ENCODE assay signal across 13 cellular contexts in the genomic region with DNA sequence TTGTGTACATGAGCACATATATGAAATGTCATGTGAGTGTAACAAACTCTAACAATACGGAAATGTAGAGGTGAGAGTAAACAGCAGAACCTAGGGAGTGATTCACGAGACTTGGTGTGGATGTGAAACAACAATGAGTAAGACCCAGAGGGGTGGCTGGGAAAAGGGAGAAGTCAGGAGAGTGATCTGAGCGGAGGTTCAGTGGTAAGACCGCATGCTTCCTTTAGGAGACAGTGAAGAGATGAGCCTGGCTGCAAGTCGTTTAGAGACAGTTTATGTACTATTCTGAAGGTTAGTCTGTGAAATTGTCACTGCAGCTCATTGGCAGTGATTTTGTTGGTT.
DNase-seq lines count a peak whose midpoint lies in the region; ATAC-seq and TF ChIP-seq lines count a peak whose summit lies in the region.
"Had no signal": no experiment of that assay in that cellular context is flagged by ENCODE, and none has a peak within 500 bp of the region (broad histone marks: within the 10 kb centered on the region; RNA-seq: fewer than 3 reads in every experiment).

No MANE protein-coding gene starts in this region.

- ATAC-seq in GM21723 (IDR thresholded peaks at IDR 0.05; ENCODE audit: unreplicated experiment) = peak; percentile 42
- peak; percentile 16 for ATAC-seq in HG03520 (IDR thresholded peaks at IDR 0.05; ENCODE audit: unreplicated experiment)
- no peak for ATAC-seq in natural killer cell
- ATAC-seq in HG02938 (IDR thresholded peaks at IDR 0.05; ENCODE audit: unreplicated experiment) = no peak

- DNase-seq in GDM1 (lab: John Stamatoyannopoulos, UW) = peak; percentile 57
- peak; percentile 54 for DNase-seq in fibroblast of mammary gland (ENCODE audit: low read depth)
- DNase-seq in hippocampal formation (lab: John Stamatoyannopoulos, UW) = no peak
- DNase-seq in natural killer cell = no peak
- DNase-seq in neuronal stem cell (ENCODE audit: low spot score) = no peak
- DNase-seq: activated CD4-positive, alpha-beta T cell treated with anti-CD3 and anti-CD28 coated beads for 48 hours; AML-193; HFFc6 had no signal

- H3K4me1 Mint-ChIP-seq in natural killer cell = no peaks in the 10 kb centered on the region

- H3K9ac ChIP-seq in neuronal stem cell (ENCODE audit: low read depth, low read length, poor library complexity) = no peak overlapping the region
- H3K9ac ChIP-seq: parathyroid adenoma had no signal

- peaks cover 7 to 13% of the 10 kb centered on the region in 2 donors for H3K27me3 Mint-ChIP-seq in natural killer cell (ENCODE audit: low read depth in 2 of 2)

- no peaks in the 10 kb centered on the region for H3K9me3 ChIP-seq in neuronal stem cell (replicated peaks in 1 of 2; ENCODE audit: control insufficient read depth in 2 of 2, insufficient read depth in 1 of 2, low read depth in 1 of 2, low read length in 2 of 2)

- peaks cover 2 to 85% of the 10 kb centered on the region in 2 donors for H3K36me3 ChIP-seq in neuronal stem cell (replicated peaks in 1 of 2; ENCODE audit: control insufficient read depth in 2 of 2, insufficient read depth in 2 of 2, low read length in 2 of 2)

- no peak overlapping the region for H3K4me2 ChIP-seq in neuronal stem cell (ENCODE audit: insufficient read depth, low read length, poor library complexity, severe bottlenecking)

- H3K9me3 Mint-ChIP-seq in natural killer cell = no peaks in the 10 kb centered on the region
- H3K9me3 Mint-ChIP-seq: HFFc6 had no signal

- no peak overlapping the region for H2BK15ac ChIP-seq in neuronal stem cell (ENCODE audit: low read length)

- H3K4me3 ChIP-seq in fibroblast of mammary gland (ENCODE audit: control insufficient read depth, low read depth, low read length) (no peak overlapping the region), neuronal stem cell (ENCODE audit: low read length in 2 of 2) (no peak overlapping the region)

- no peak overlapping the region for H3K14ac ChIP-seq in neuronal stem cell (ENCODE audit: low read length)

- no peaks in the 10 kb centered on the region for H3K36me3 Mint-ChIP-seq in natural killer cell

- H3K27me3 ChIP-seq in neuronal stem cell (ENCODE audit: control insufficient read depth in 3 of 3, insufficient read depth in 3 of 3, low read depth in 1 of 3, low read length in 3 of 3) = no peaks in the 10 kb centered on the region

- H2AFZ ChIP-seq in neuronal stem cell (ENCODE audit: low read length) = no peak overlapping the region
- H2AFZ ChIP-seq: parathyroid adenoma had no signal

- no peaks in the 10 kb centered on the region for H3K4me1 ChIP-seq in neuronal stem cell (ENCODE audit: control insufficient read depth in 2 of 2, insufficient read depth in 1 of 2, low read depth in 1 of 2, low read length in 2 of 2)

- no peak overlapping the region for H2BK12ac ChIP-seq in neuronal stem cell (ENCODE audit: low read length)

- H2BK5ac ChIP-seq in neuronal stem cell (ENCODE audit: low read length) = no peak overlapping the region

- no peak overlapping the region for H2BK120ac ChIP-seq in neuronal stem cell (ENCODE audit: low read depth, low read length)

- H3K27ac Mint-ChIP-seq in natural killer cell = no peak overlapping the region
- H3K27ac Mint-ChIP-seq: HFFc6 had no signal

- no peak overlapping the region for H3K27ac ChIP-seq in neuronal stem cell (replicated peaks; ENCODE audit: low read length)
- H3K27ac ChIP-seq: epithelial cell of prostate, parathyroid adenoma had no signal

- no peak overlapping the region for H3K4ac ChIP-seq in neuronal stem cell (ENCODE audit: low read length)

- no peak overlapping the region for H3K4me3 Mint-ChIP-seq in natural killer cell
- H3K4me3 Mint-ChIP-seq: HFFc6 had no signal

- H3K79me1 ChIP-seq in neuronal stem cell (ENCODE audit: low read depth, low read length) = no peaks in the 10 kb centered on the region

- no CpG with 5 or more reads among the region's 5 CpGs for WGBS in neuronal stem cell (ENCODE audit: extremely low coverage in 2 of 2, insufficient read length in 2 of 2, insufficient replicate concordance in 1 of 2), 2 donors

- H4K91ac ChIP-seq in neuronal stem cell (ENCODE audit: low read depth, low read length, poor library complexity) = no peak overlapping the region

- intact Hi-C loops in natural killer cell (cut with micrococcal nuclease) = no loop called here

- no peak overlapping the region for H3K18ac ChIP-seq in neuronal stem cell (ENCODE audit: low read length)

- H2AK5ac ChIP-seq in neuronal stem cell (ENCODE audit: low read depth, low read length) = no peak overlapping the region

- H3K23ac ChIP-seq in neuronal stem cell (ENCODE audit: low read depth, low read length, poor library complexity) = no peak overlapping the region

- TF ChIP-seq CTCF in fibroblast of mammary gland (conservative IDR thresholded peaks at IDR 0.05; ENCODE audit: control insufficient read depth, insufficient read depth, low read depth, low read length) (no peak), natural killer cell (IDR thresholded peaks at IDR 0.05) (no peak)

- no peak overlapping the region for H4K8ac ChIP-seq in neuronal stem cell (ENCODE audit: low read depth, low read length)

Comparison
In these comparisons a context has a peak if more than half of its experiments do, and no peak if none do; other contexts are left out.
1. DNase-seq: peak in GDM1 (single experiment) and fibroblast of mammary gland (single experiment); none in hippocampal formation (0 of 2), natural killer cell (single experiment) and neuronal stem cell (single experiment).
2. ATAC-seq: peak in GM21723 (single experiment) and HG03520 (single experiment); none in natural killer cell (0 of 3) and HG02938 (single experiment).